Comparison of ENCODE assay signal across 33 cellular contexts in the genomic region with DNA sequence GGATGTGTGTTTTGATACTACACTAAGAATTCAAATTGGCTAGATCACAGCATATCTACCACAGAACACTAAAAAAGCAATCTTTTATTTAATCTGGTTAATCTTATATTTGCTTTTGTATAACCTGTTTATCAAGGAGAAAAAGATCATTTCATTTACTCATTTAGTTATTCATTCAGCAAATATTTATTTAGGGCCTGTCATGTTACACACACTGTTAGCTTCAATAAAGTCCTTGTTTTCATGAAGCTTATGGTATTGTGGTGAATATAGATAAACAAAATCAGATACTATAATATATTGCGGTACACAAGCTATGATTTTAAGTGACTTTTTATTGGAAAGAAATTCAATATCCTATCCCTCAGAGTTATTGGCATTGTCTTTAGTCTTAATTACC.
"Had no signal": no experiment of that assay in that cellular context is flagged by ENCODE, and none has a peak within 500 bp of the region (broad histone marks: within the 10 kb centered on the region; RNA-seq: fewer than 3 reads in every experiment).

No MANE protein-coding gene starts in this region.

- DNase-seq: activated B cell treated with CpG ODN at 0.5 μM for 24 hours; activated CD4-positive, alpha-beta memory T cell treated with anti-CD3 and anti-CD28 coated beads for 36 hours; activated CD4-positive, alpha-beta T cell treated with anti-CD3 and anti-CD28 coated beads for 4 hours; activated CD4-positive, alpha-beta T cell treated with anti-CD3 and anti-CD28 coated beads, Interleukin-2, amount 50 U/mL, for 1 hour; activated CD4-positive, CD25-positive, alpha-beta regulatory T cell treated with anti-CD3 and anti-CD28 coated beads, Interleukin-2, amount 50 U/mL, for 72 hours; activated CD8-positive, alpha-beta memory T cell treated with anti-CD3 and anti-CD28 coated beads, Interleukin-2, amount 50 U/mL, for 4 hours; activated gamma-delta T cell treated with Interleukin-2 at 50 U/mL for 16 hours; activated naive CD4-positive, alpha-beta T cell treated with anti-CD3 and anti-CD28 coated beads for 36 hours; activated T-cell treated with anti-CD3 and anti-CD28 coated beads for 4 hours; activated T-cell treated with anti-CD3 and anti-CD28 coated beads, Interleukin-2, amount 50 U/mL, for 4 hours; adrenal gland; body of pancreas; central memory CD4-positive, alpha-beta T cell; Kasumi-1; KBM-7; MM.1S; MV-4-11; NCI-H1092 treated with DMSO at 0.1 percent for 48 hours; NCI-H1417; NCI-H146; NCI-H187; NCI-H2029 treated with DMSO at 0.1 percent for 48 hours; NCI-H345; NCI-H524 treated with DMSO at 0.1 percent for 48 hours; NCI-H748 treated with DMSO at 0.1 percent for 48 hours; NK-92 treated with Interleukin-12 subunit alpha and Interleukin-12 subunit beta, amount 100 ng/mL, for 24 hours; SHP77; SW 1271; T-helper 1 cell; T-helper 2 cell; T-helper 9 cell had no signal

- H3K27me3 ChIP-seq: adrenal gland, body of pancreas, breast epithelium had no signal

- H3K4me3 ChIP-seq: adrenal gland, body of pancreas, breast epithelium had no signal

- FAIRE-seq: astrocyte had no signal

- H3K36me3 ChIP-seq: adrenal gland, breast epithelium had no signal
